2 cellular contexts compared by ENCODE assay signal in genomic region chr13:100535401-100536135, GRCh38.
TF ChIP-seq lines count a peak whose summit lies in the region.

No MANE protein-coding gene starts in this region.

TF ChIP-seq in GM23338, 12 proteins besides CTCF, POLR2A, EP300 and RAD21:
- no peak for TF ChIP-seq STAT1 (IDR thresholded peaks at IDR 0.05; ENCODE audit: unreplicated experiment)
- TF ChIP-seq ZNF114 (CRISPR knock-in tag; IDR thresholded peaks at IDR 0.05) = no peak
- no peak for TF ChIP-seq ZNF462 (CRISPR knock-in tag; IDR thresholded peaks at IDR 0.05)
- no peak for TF ChIP-seq EZH2phosphoT487 (IDR thresholded peaks at IDR 0.05; ENCODE audit: unreplicated experiment)
- TF ChIP-seq REST (IDR thresholded peaks at IDR 0.05; ENCODE audit: unreplicated experiment) = no peak
- TF ChIP-seq ETS1 (IDR thresholded peaks at IDR 0.05) = no peak
- TF ChIP-seq CREB1 (CRISPR knock-in tag; IDR thresholded peaks at IDR 0.05; ENCODE audit: low read depth) = no peak
- no peak for TF ChIP-seq JUNB (IDR thresholded peaks at IDR 0.05; ENCODE audit: unreplicated experiment)
- TF ChIP-seq NANOG (IDR thresholded peaks at IDR 0.05; ENCODE audit: borderline replicate concordance) = no peak
- no peak for TF ChIP-seq POLR2AphosphoS5 (IDR thresholded peaks at IDR 0.05; ENCODE audit: low read depth)
- no peak for TF ChIP-seq EZH2 (IDR thresholded peaks at IDR 0.05; ENCODE audit: low read depth, unreplicated experiment)
- TF ChIP-seq ZNF331 (CRISPR knock-in tag; IDR thresholded peaks at IDR 0.05; ENCODE audit: low read depth) = no peak

TF ChIP-seq in H1, 55 proteins besides CTCF, POLR2A, EP300 and RAD21:
- TF ChIP-seq JUND (IDR thresholded peaks at IDR 0.05; ENCODE audit: low read length) (no peak), CHD1 (IDR thresholded peaks at IDR 0.05; ENCODE audit: low read depth, low read length) (no peak), MAX (IDR thresholded peaks at IDR 0.05) (no peak), SAP30 (IDR thresholded peaks at IDR 0.05; ENCODE audit: insufficient read depth, insufficient replicate concordance, low read length) (no peak), KDM4A (IDR thresholded peaks at IDR 0.05; ENCODE audit: low read depth, low read length, severe bottlenecking) (no peak), SIX5 (IDR thresholded peaks at IDR 0.05; ENCODE audit: low read depth, low read length) (no peak), KDM5A (IDR thresholded peaks at IDR 0.05; ENCODE audit: low read length) (no peak), RNF2 (IDR thresholded peaks at IDR 0.05; ENCODE audit: borderline replicate concordance, low read depth, low read length, missing control alignments, poor library complexity, severe bottlenecking) (no peak), EZH2 (IDR thresholded peaks at IDR 0.05; ENCODE audit: low read depth, low read length, severe bottlenecking) (no peak), POLR2AphosphoS5 (IDR thresholded peaks at IDR 0.05; ENCODE audit: low read depth, low read length) (no peak), CEBPB (IDR thresholded peaks at IDR 0.05; ENCODE audit: low read depth, low read length) (no peak), KDM1A (IDR thresholded peaks at IDR 0.05; ENCODE audit: borderline replicate concordance, low read length) (no peak), NRF1 (IDR thresholded peaks at IDR 0.05; ENCODE audit: low read depth, low read length) (no peak), TCF12 (IDR thresholded peaks at IDR 0.05; ENCODE audit: low read depth, low read length) (no peak)
